15 cellular contexts compared by ENCODE assay signal in genomic region chrX:150146271-150146888, GRCh38.
A peak's percentile ranks its signal among the peaks of the same experiment; 100 is the strongest.
DNase-seq lines count a peak whose midpoint lies in the region; ATAC-seq and TF ChIP-seq lines count a peak whose summit lies in the region.
"Had no signal": no experiment of that assay in that cellular context is flagged by ENCODE, and none has a peak within 500 bp of the region (broad histone marks: within the 10 kb centered on the region; RNA-seq: fewer than 3 reads in every experiment).

No MANE protein-coding gene starts in this region.

- H3F3A ChIP-seq in neural progenitor cell (ENCODE audit: low read depth): no peaks in the 10 kb centered on the region

- H3K9me3 ChIP-seq in neural progenitor cell (ENCODE audit: low read depth) (peaks cover 10% of the 10 kb centered on the region), WERI-Rb-1 (ENCODE audit: severe bottlenecking) (no peaks in the 10 kb centered on the region)
- H3K9me3 ChIP-seq: pancreas, thyroid gland had no signal

- H3K4me3 Mint-ChIP-seq in neural progenitor cell: no peak overlapping the region
- H3K4me3 Mint-ChIP-seq: activated naive CD8-positive, alpha-beta T cell; effector memory CD8-positive, alpha-beta T cell had no signal

- no peak overlapping the region for H3K27ac Mint-ChIP-seq in neural progenitor cell
- H3K27ac Mint-ChIP-seq: activated naive CD8-positive, alpha-beta T cell; effector memory CD8-positive, alpha-beta T cell had no signal

- H3K27me3 ChIP-seq in neural progenitor cell: no peaks in the 10 kb centered on the region
- peaks cover 52% of the 10 kb centered on the region for H3K27me3 ChIP-seq in WERI-Rb-1 (ENCODE audit: insufficient read depth, low read depth, severe bottlenecking)
- H3K27me3 ChIP-seq: pancreas, thyroid gland had no signal

- H3K9ac ChIP-seq in neural progenitor cell: no peak overlapping the region

- no peak overlapping the region for H3K4me2 ChIP-seq in neural progenitor cell

- TF ChIP-seq CTCF in neural progenitor cell (IDR thresholded peaks at IDR 0.05) (no peak), WERI-Rb-1 (IDR thresholded peaks at IDR 0.05; ENCODE audit: low read depth, low read length) (no peak)

- no peak for ATAC-seq in HG03520 (IDR thresholded peaks at IDR 0.05; ENCODE audit: unreplicated experiment)
- ATAC-seq: effector memory CD8-positive, alpha-beta T cell had no signal

- H3K4me1 ChIP-seq in neural progenitor cell: no peaks in the 10 kb centered on the region
- H3K4me1 ChIP-seq: pancreas, thyroid gland had no signal

- H4K20me1 ChIP-seq in neural progenitor cell (ENCODE audit: low read depth): no peaks in the 10 kb centered on the region

- DNase-seq in A172 (ENCODE audit: low spot score) (peak; percentile 23), EH (ENCODE audit: low read depth) (peak; percentile 19), RPMI7951 (ENCODE audit: low read depth) (peak; percentile 53), kidney tubule cell (ENCODE audit: low spot score) (peak; percentile 43), neural progenitor cell (ENCODE audit: low spot score) (no peak), WERI-Rb-1 (no peak)
- DNase-seq: C1 segment of cervical spinal cord; DND-41; effector memory CD8-positive, alpha-beta T cell; foreskin fibroblast; NCI-H2171; pancreas; thyroid gland had no signal

- no peak overlapping the region for H2AFZ ChIP-seq in neural progenitor cell (replicated peaks)

- peaks cover 5% of the 10 kb centered on the region for H3K4me1 Mint-ChIP-seq in neural progenitor cell

- H3K4me3 ChIP-seq in neural progenitor cell (no peak overlapping the region), WERI-Rb-1 (ENCODE audit: low read depth, low read length) (no peak overlapping the region)
- H3K4me3 ChIP-seq: pancreas, thyroid gland had no signal

- H3K27ac ChIP-seq in neural progenitor cell (no peak overlapping the region), WERI-Rb-1 (no peak overlapping the region)
- H3K27ac ChIP-seq: pancreas, thyroid gland had no signal

- no peaks in the 10 kb centered on the region for H3K79me2 ChIP-seq in neural progenitor cell (ENCODE audit: low read depth)

- peaks cover 5% of the 10 kb centered on the region for H3K27me3 Mint-ChIP-seq in neural progenitor cell (ENCODE audit: insufficient read depth, low read depth)
- H3K27me3 Mint-ChIP-seq: activated naive CD8-positive, alpha-beta T cell had no signal

- H3K9me3 Mint-ChIP-seq in neural progenitor cell: peaks cover 5% of the 10 kb centered on the region
- H3K9me3 Mint-ChIP-seq: effector memory CD8-positive, alpha-beta T cell had no signal

- H3K36me3 ChIP-seq in neural progenitor cell (no peaks in the 10 kb centered on the region), WERI-Rb-1 (no peaks in the 10 kb centered on the region)
- H3K36me3 ChIP-seq: pancreas, thyroid gland had no signal

- H3K36me3 Mint-ChIP-seq in neural progenitor cell: no peaks in the 10 kb centered on the region

Comparison
In these comparisons a context has a peak if more than half of its experiments do, and no peak if none do; other contexts are left out.
1. DNase-seq: peak in A172 (single experiment), EH (single experiment), RPMI7951 (single experiment) and kidney tubule cell (single experiment); none in neural progenitor cell (single experiment) and WERI-Rb-1 (single experiment).